10 cellular contexts compared by ENCODE assay signal in the genomic region with DNA sequence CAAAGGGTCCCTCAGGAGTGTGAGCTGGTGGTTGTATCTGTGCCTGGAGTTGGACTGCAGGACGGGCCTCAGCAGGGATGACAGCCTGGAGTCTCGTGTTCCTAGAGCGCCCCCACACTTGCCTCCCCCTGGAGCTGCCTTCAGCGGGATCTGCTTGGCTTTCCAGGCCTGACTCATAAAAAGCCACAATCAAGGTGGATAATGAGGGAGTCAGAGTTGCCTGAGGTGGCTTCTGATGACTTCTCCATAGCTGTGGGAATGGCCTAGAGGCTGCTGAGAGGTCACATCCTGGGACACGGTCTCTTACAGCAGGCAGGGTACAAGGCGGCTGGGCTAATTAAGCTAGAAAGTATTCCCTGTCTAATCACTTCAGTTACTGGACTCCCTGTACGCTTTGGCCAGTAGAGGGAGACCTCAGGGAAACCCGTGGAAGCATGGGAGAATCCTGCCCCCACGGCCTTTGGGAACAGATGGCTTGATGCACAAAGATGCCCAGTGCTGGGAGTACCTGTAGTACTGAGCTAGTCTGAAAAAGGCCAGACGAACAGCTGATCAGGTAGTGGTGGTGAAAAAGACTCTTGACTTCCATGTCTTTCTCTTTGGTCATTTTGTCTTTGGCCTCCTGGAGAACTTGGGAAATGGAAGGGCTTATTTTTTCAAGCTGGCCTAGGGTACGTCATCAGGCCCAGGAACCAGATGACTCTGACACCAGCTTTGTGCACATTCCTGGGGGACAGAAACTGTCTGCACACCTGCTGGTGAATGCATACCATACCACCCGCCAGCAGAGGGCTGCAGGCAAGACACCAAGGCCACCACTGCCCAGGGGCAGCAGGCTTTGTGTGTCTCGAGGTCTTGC. TPM values are rescaled to one million over a fixed set of nuclear protein-coding genes. Genes with fewer than 3 reads are reported as not detected.
DNase-seq lines count a peak whose midpoint lies in the region; ATAC-seq and TF ChIP-seq lines count a peak whose summit lies in the region.
"Had no signal": no experiment of that assay in that cellular context is flagged by ENCODE, and none has a peak within 500 bp of the region (broad histone marks: within the 10 kb centered on the region; RNA-seq: fewer than 3 reads in every experiment).

No MANE protein-coding gene starts in this region.

- no peak overlapping the region for H2AFZ ChIP-seq in SK-N-SH (ENCODE audit: low read depth)

- H3K9me3 Mint-ChIP-seq in glutamatergic neuron (ENCODE audit: unreplicated experiment), result peaks cover 4% of the 10 kb centered on the region

- peak overlapping the region; percentile 86 for H3K27ac Mint-ChIP-seq in glutamatergic neuron (ENCODE audit: unreplicated experiment)
- H3K27ac Mint-ChIP-seq: CD4-positive, CD25-positive, alpha-beta regulatory T cell had no signal

- no peaks in the 10 kb centered on the region for H3K36me3 Mint-ChIP-seq in glutamatergic neuron (ENCODE audit: unreplicated experiment)
- H3K36me3 Mint-ChIP-seq: CD4-positive, CD25-positive, alpha-beta regulatory T cell had no signal

- no peak overlapping the region for H3K4me2 ChIP-seq in SK-N-SH

- no peak overlapping the region for H3K4me3 Mint-ChIP-seq in glutamatergic neuron (ENCODE audit: unreplicated experiment)
- H3K4me3 Mint-ChIP-seq: CD4-positive, CD25-positive, alpha-beta regulatory T cell had no signal

- no peaks in the 10 kb centered on the region for H3K9me3 ChIP-seq in SK-N-SH
- no peaks in the 10 kb centered on the region for H3K9me3 ChIP-seq in upper lobe of right lung
- H3K9me3 ChIP-seq: psoas muscle had no signal

- peak; percentile 56 for TF ChIP-seq CTCF in SK-N-SH (IDR thresholded peaks at IDR 0.05)
- peak; percentile 61 for TF ChIP-seq CTCF in glutamatergic neuron (IDR thresholded peaks at IDR 0.05; ENCODE audit: partially characterized antibody, unreplicated experiment)
- peak; percentile 29 for TF ChIP-seq CTCF in upper lobe of right lung (IDR thresholded peaks at IDR 0.05)

- H3K4me1 ChIP-seq in SK-N-SH (ENCODE audit: control insufficient read depth in 1 of 2, insufficient read depth in 2 of 2, low read depth in 1 of 2, low read length in 1 of 2) (peaks cover 0 to 1% of the 10 kb centered on the region in 2 experiments; a peak in 1 of 4 replicates), upper lobe of right lung (no peaks in the 10 kb centered on the region)
- H3K4me1 ChIP-seq: psoas muscle had no signal

- peaks cover 2% of the 10 kb centered on the region for H3K27me3 Mint-ChIP-seq in glutamatergic neuron (ENCODE audit: unreplicated experiment)

- DNase-seq in NCI-H526 (lab: John Stamatoyannopoulos, UW) (peak; percentile 13 to 40), NCI-H526 treated with DMSO at 0.1 percent for 48 hours (lab: John Stamatoyannopoulos, UW) (no peak), SK-N-SH (peak; percentile 62), glutamatergic neuron (peak; percentile 66), upper lobe of right lung (no peak)
- DNase-seq: psoas muscle had no signal

- ATAC-seq in HG02884 (IDR thresholded peaks at IDR 0.05; ENCODE audit: unreplicated experiment) (peak; percentile 50), upper lobe of right lung (peak; percentile 60), GM21576 (IDR thresholded peaks at IDR 0.05; ENCODE audit: unreplicated experiment) (no peak), HG03342 (IDR thresholded peaks at IDR 0.05; ENCODE audit: unreplicated experiment) (no peak)

- H3K27me3 ChIP-seq in SK-N-SH (ENCODE audit: insufficient read depth) (no peaks in the 10 kb centered on the region), upper lobe of right lung (peaks cover 7% of the 10 kb centered on the region)

- H3F3A ChIP-seq in SK-N-SH (replicated peaks; ENCODE audit: insufficient read depth), result no peaks in the 10 kb centered on the region

- POLR2A ChIA-PET in SK-N-SH (lab: Yijun Ruan, JAX), result interaction anchor here (0.5 kb wide), 1 partner anchor 65 kb away, joined by 3 read pairs; no protein-coding TSS in a partner anchor

- no peaks in the 10 kb centered on the region for H3K9me2 ChIP-seq in SK-N-SH

- H3K79me2 ChIP-seq in SK-N-SH (ENCODE audit: insufficient read depth), result no peaks in the 10 kb centered on the region

- WGBS in SK-N-SH (ENCODE audit: low lambda C conversion rate), result 68% methylated on average over 10 of the region's 13 CpGs

- peak; percentile 51 for TF ChIP-seq RAD21 in SK-N-SH (IDR thresholded peaks at IDR 0.05; ENCODE audit: low read length)

- no peak overlapping the region for H3K9ac ChIP-seq in SK-N-SH

- no peak for TF ChIP-seq EP300 in SK-N-SH (IDR thresholded peaks at IDR 0.05; ENCODE audit: borderline replicate concordance in 1 of 2, low read depth in 1 of 2, low read length in 1 of 2)

- H3K4me1 Mint-ChIP-seq in glutamatergic neuron (ENCODE audit: low read depth, unreplicated experiment), result peaks cover 7% of the 10 kb centered on the region

- H3K4me3 ChIP-seq in SK-N-SH (ENCODE audit: low read depth in 2 of 2, low read length in 1 of 2) (no peak overlapping the region), upper lobe of right lung (no peak overlapping the region)
- H3K4me3 ChIP-seq: psoas muscle had no signal

- CTCF ChIA-PET in SK-N-SH (lab: Yijun Ruan, JAX), result interaction anchor here (0.6 to 2.7 kb wide), 23 partner anchors 9 to 286 kb away, joined by 3 to 19 read pairs (median 3); a partner anchor contains a TSS

- H3K36me3 ChIP-seq in SK-N-SH (replicated peaks in 1 of 2; ENCODE audit: control insufficient read depth in 1 of 2, insufficient read depth in 2 of 2, low read length in 1 of 2) (no peaks in the 10 kb centered on the region), upper lobe of right lung (no peaks in the 10 kb centered on the region)

- H4K20me1 ChIP-seq in SK-N-SH (ENCODE audit: insufficient read depth), result no peaks in the 10 kb centered on the region

- H3K27ac ChIP-seq in SK-N-SH (ENCODE audit: low read depth in 2 of 2, low read length in 1 of 2) (no peak overlapping the region), upper lobe of right lung (no peak overlapping the region)
- H3K27ac ChIP-seq: psoas muscle had no signal

- intact Hi-C loops in upper lobe of right lung (cut with DNase I), result no loop called here

TF ChIP-seq in SK-N-SH, 30 proteins besides CTCF, POLR2A, EP300 and RAD21:
- TF ChIP-seq SMC3 (IDR thresholded peaks at IDR 0.05; ENCODE audit: low read depth, low read length), result peak; percentile 39; the same call in 1 of the 2 replicates
- TF ChIP-seq CHD2 (IDR thresholded peaks at IDR 0.05; ENCODE audit: low read length, partially characterized antibody), result no peak

RNA-seq across cellular contexts. Expression of a gene that starts 16.1 kb away (rescaled TPM):
- 3.7 and 5.2 TPM in 2 replicates for polyA plus RNA-seq in SK-N-SH (2012; rRNA removed)
- 5.7 and 6.1 TPM in 2 replicates for polyA plus RNA-seq in SK-N-SH (2012; cell fraction: cytosol; rRNA removed)
- polyA plus RNA-seq in SK-N-SH (2012; cell fraction: nucleus; rRNA removed), result 2.3 and 3.7 TPM in 2 replicates
- total RNA-seq in glutamatergic neuron (ENCODE audit: unreplicated experiment), result 4.4 TPM
- total RNA-seq in upper lobe of right lung, result 0.09 TPM
- total RNA-seq: CD4-positive, CD25-positive, alpha-beta regulatory T cell had no signal
- polyA plus RNA-seq: CD4-positive, CD25-positive, alpha-beta regulatory T cell had no signal

Comparison
In these comparisons a context has a peak if more than half of its experiments do, and no peak if none do; other contexts are left out.
1. DNase-seq: peak in NCI-H526 (2 of 2), SK-N-SH (single experiment) and glutamatergic neuron (single experiment); none in NCI-H526 treated with DMSO at 0.1 percent for 48 hours (single experiment) and upper lobe of right lung (single experiment).
2. ATAC-seq: peak in HG02884 (single experiment) and upper lobe of right lung (single experiment); none in GM21576 (single experiment) and HG03342 (single experiment).
3. Peak in every context shown above with its lines, with median percentiles within 50 percentile points of each other: CTCF ChIP-seq.